In the genomic region with DNA sequence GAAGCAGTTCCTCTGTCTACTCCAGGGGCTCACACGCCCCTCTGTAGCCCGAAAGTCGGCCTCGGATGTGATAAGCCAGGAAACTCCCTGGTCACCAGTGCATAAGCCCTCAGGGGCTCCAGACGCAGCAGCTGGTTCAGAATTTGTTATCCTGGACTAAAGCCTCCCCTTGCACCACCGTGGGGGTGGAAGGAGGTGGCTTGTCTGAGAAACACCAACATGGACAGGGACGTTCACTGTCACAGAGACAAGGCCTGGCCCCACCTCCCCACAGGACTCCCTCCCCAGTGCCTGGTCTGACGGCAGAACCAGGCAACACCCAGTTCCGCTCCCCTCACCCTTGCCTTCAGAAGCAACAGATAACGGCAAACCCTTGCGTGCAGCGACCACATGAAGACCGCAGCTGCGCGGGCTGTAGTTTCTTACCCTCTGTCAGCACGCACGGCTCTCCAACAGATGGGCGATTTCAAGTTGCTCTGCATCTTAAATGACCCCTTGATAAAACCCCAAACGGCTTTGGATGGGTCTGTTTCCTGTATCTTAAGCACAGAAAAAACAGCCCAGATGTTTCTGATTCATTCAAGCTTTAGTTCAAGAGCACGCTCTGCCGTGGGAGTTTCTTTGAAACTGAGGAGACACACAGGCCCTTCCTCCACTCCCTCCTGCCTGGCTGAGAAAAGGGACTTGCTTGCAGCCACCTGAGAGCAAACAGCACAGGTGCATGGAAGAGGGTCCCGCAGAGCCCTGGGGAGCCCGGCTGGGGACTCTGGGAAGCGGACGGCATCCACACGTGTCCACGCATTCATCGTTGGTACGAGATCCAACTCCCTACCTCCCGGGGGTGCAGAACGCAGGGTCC, we compare ENCODE assay signal across 1 cellular context.
TF ChIP-seq lines count a peak whose summit lies in the region.

No MANE protein-coding gene starts in this region.

TF ChIP-seq in K562, 482 proteins besides CTCF, POLR2A, EP300 and RAD21 (continued from another document):
- TF ChIP-seq MLX (CRISPR knock-in tag; conservative IDR thresholded peaks at IDR 0.05): no peak
- TF ChIP-seq, protein P1, sequence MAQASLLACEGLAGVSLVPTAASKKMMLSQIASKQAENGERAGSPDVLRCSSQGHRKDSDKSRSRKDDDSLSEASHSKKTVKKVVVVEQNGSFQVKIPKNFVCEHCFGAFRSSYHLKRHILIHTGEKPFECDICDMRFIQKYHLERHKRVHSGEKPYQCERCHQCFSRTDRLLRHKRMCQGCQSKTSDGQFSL (CRISPR knock-in tag; IDR thresholded peaks at IDR 0.05): no peak
- TF ChIP-seq, protein P1 (tag; IDR thresholded peaks at IDR 0.05): no peak
- TF ChIP-seq, protein P2, sequence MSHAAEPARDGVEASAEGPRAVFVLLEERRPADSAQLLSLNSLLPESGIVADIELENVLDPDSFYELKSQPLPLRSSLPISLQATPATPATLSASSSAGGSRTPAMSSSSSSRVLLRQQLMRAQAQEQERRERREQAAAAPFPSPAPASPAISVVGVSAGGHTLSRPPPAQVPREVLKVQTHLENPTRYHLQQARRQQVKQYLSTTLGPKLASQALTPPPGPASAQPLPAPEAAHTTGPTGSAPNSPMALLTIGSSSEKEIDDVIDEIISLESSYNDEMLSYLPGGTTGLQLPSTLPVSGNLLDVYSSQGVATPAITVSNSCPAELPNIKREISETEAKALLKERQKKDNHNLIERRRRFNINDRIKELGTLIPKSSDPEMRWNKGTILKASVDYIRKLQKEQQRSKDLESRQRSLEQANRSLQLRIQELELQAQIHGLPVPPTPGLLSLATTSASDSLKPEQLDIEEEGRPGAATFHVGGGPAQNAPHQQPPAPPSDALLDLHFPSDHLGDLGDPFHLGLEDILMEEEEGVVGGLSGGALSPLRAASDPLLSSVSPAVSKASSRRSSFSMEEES (CRISPR knock-in tag; IDR thresholded peaks at IDR 0.05): no peak
- TF ChIP-seq GTF2B (IDR thresholded peaks at IDR 0.05; ENCODE audit: extremely low read depth, insufficient read length): no peak
- no peak for TF ChIP-seq SMAD2 (IDR thresholded peaks at IDR 0.05; ENCODE audit: low read depth, low read length)
- TF ChIP-seq ARNT (IDR thresholded peaks at IDR 0.05): peak in 1 of 2 experiments; percentile 72; a peak in 1 of 4 replicates
- no peak for TF ChIP-seq ZNF277 (CRISPR knock-in tag; IDR thresholded peaks at IDR 0.05; ENCODE audit: borderline replicate concordance)
- TF ChIP-seq FOXA1 (IDR thresholded peaks at IDR 0.05; ENCODE audit: borderline replicate concordance): no peak
- TF ChIP-seq ZNF217 (CRISPR knock-in tag; IDR thresholded peaks at IDR 0.05): no peak
- TF ChIP-seq HDAC1 (IDR thresholded peaks at IDR 0.05): peak in 1 of 2 experiments; percentile 47; a peak in 1 of 4 replicates
- TF ChIP-seq GABPA (tag; conservative IDR thresholded peaks at IDR 0.05; ENCODE audit: low read depth): peak; percentile 58
- TF ChIP-seq ZNF77 (CRISPR knock-in tag; IDR thresholded peaks at IDR 0.05): no peak
- no peak for TF ChIP-seq PHF21A (IDR thresholded peaks at IDR 0.05; ENCODE audit: borderline replicate concordance, low read depth)
- TF ChIP-seq STAG1 (CRISPR knock-in tag; IDR thresholded peaks at IDR 0.05; ENCODE audit: borderline replicate concordance): no peak
- TF ChIP-seq DDX20 (tag; IDR thresholded peaks at IDR 0.05; ENCODE audit: low read depth): no peak
- peak; percentile 70 for TF ChIP-seq MGA (IDR thresholded peaks at IDR 0.05)
- no peak for TF ChIP-seq BRD9 (IDR thresholded peaks at IDR 0.05; ENCODE audit: low read depth, partially characterized antibody)
- no peak for TF ChIP-seq RBM25 (IDR thresholded peaks at IDR 0.05; ENCODE audit: low read depth, low read length, severe bottlenecking)
- TF ChIP-seq SAP30 (IDR thresholded peaks at IDR 0.05; ENCODE audit: borderline replicate concordance, insufficient read depth, low read depth, low read length, poor library complexity, severe bottlenecking): no peak
- TF ChIP-seq ARHGAP35 (IDR thresholded peaks at IDR 0.05; ENCODE audit: partially characterized antibody): no peak
- TF ChIP-seq ZNF274 (IDR thresholded peaks at IDR 0.05; ENCODE audit: borderline replicate concordance, low read depth, low read length): no peak
- no peak for TF ChIP-seq PTRF (tag; IDR thresholded peaks at IDR 0.05)
- no peak for TF ChIP-seq NFE2 (IDR thresholded peaks at IDR 0.05; ENCODE audit: low read depth)
- TF ChIP-seq MAFG (tag; conservative IDR thresholded peaks at IDR 0.05): no peak
- no peak for TF ChIP-seq ZSCAN32 (CRISPR knock-in tag; IDR thresholded peaks at IDR 0.05)
- TF ChIP-seq EWSR1 (IDR thresholded peaks at IDR 0.05; ENCODE audit: borderline replicate concordance, low read depth, partially characterized antibody): no peak
- TF ChIP-seq NKRF (IDR thresholded peaks at IDR 0.05; ENCODE audit: borderline replicate concordance): no peak
- TF ChIP-seq MCM7 (IDR thresholded peaks at IDR 0.05): no peak
- no peak; the same call in 1 of the 2 replicates for TF ChIP-seq ERF (CRISPR knock-in tag; IDR thresholded peaks at IDR 0.05)
- TF ChIP-seq PYGO2 (tag; IDR thresholded peaks at IDR 0.05): no peak
